Comparison of ENCODE assay signal across 8 cellular contexts in genomic region chr11:65260756-65261590, GRCh38. TPM values are rescaled to one million over a fixed set of nuclear protein-coding genes. Genes with fewer than 3 reads are reported as not detected.
DNase-seq lines count a peak whose midpoint lies in the region; TF ChIP-seq lines count a peak whose summit lies in the region.

No MANE protein-coding gene starts in this region.

- H3K9ac ChIP-seq in OCI-LY1 (ENCODE audit: low read length), result peak overlapping the region; percentile 98
- H3K9ac ChIP-seq in trophoblast cell (ENCODE audit: low read length), result peak overlapping the region; percentile 95

- peak overlapping the region; percentile 96 for H3K4me2 ChIP-seq in OCI-LY1 (ENCODE audit: low read length)
- H3K4me2 ChIP-seq in trophoblast cell (ENCODE audit: low read length), result peak overlapping the region; percentile 87

- peak; percentile 54 for DNase-seq in activated CD8-positive, alpha-beta memory T cell treated with anti-CD3 and anti-CD28 coated beads, Interleukin-2, amount 50 U/mL, for 48 hours
- DNase-seq in activated CD8-positive, alpha-beta memory T cell treated with anti-CD3 and anti-CD28 coated beads for 24 hours, result no peak
- no peak for DNase-seq in epithelial cell of esophagus (ENCODE audit: low read depth)
- DNase-seq in trophoblast cell, result no peak
- DNase-seq in NCI-H774 (lab: John Stamatoyannopoulos, UW), result no peak
- no peak for DNase-seq in GM03348 (ENCODE audit: low spot score)
- no peak for DNase-seq in stimulated activated CD4-positive, alpha-beta T cell treated with anti-CD3 and anti-CD28 coated beads, Interleukin-2, amount 100 ng/mL, for 24 hours

- H2AFZ ChIP-seq in OCI-LY1 (ENCODE audit: low read length) (no peak overlapping the region), trophoblast cell (ENCODE audit: insufficient read depth, low read length, poor library complexity) (peak overlapping the region; percentile 21)

- H2BK5ac ChIP-seq in trophoblast cell (ENCODE audit: low read depth, low read length, poor library complexity), result no peak overlapping the region

- peaks cover 5% of the 10 kb centered on the region; the same call in 1 of the 2 replicates for H3F3A ChIP-seq in OCI-LY1 (ENCODE audit: insufficient read depth, low read length)

- no peaks in the 10 kb centered on the region for H3K27me3 ChIP-seq in OCI-LY1 (ENCODE audit: insufficient read depth, low read length)
- H3K27me3 ChIP-seq in trophoblast cell (ENCODE audit: insufficient read depth, low read length), result no peaks in the 10 kb centered on the region

- H3K36me3 ChIP-seq in OCI-LY1 (ENCODE audit: insufficient read depth, low read length), result peaks cover 16% of the 10 kb centered on the region; the same call in 1 of the 2 replicates
- H3K36me3 ChIP-seq in trophoblast cell (ENCODE audit: control insufficient read depth in 1 of 2, insufficient read depth in 2 of 2, low read length in 2 of 2), result peaks cover 3 to 4% of the 10 kb centered on the region in 2 experiments

- H3K79me1 ChIP-seq in trophoblast cell (ENCODE audit: low read length), result peaks cover 9% of the 10 kb centered on the region

- H4K20me1 ChIP-seq in OCI-LY1 (ENCODE audit: insufficient read depth, low read length), result no peaks in the 10 kb centered on the region

- H3K18ac ChIP-seq in trophoblast cell (ENCODE audit: low read length), result no peak overlapping the region

- H3K79me2 ChIP-seq in OCI-LY1 (ENCODE audit: insufficient read depth, low read length) (peaks cover 27% of the 10 kb centered on the region), trophoblast cell (ENCODE audit: control insufficient read depth, insufficient read depth, low read length, poor library complexity) (peaks cover 8% of the 10 kb centered on the region)

- TF ChIP-seq CTCF in OCI-LY1 (IDR thresholded peaks at IDR 0.05; ENCODE audit: low read length) (no peak), epithelial cell of esophagus (IDR thresholded peaks at IDR 0.05; ENCODE audit: insufficient read depth, low read depth, low read length, missing control alignments) (no peak)

- peak overlapping the region; percentile 20 for H4K12ac ChIP-seq in trophoblast cell (ENCODE audit: low read depth, low read length)

- peak overlapping the region; percentile 48 for H4K91ac ChIP-seq in trophoblast cell (ENCODE audit: low read depth, low read length)

- no peak overlapping the region for H2BK120ac ChIP-seq in trophoblast cell (ENCODE audit: insufficient read depth, low read length, poor library complexity)

- no peaks in the 10 kb centered on the region for H3K9me3 ChIP-seq in OCI-LY1 (ENCODE audit: low read length)
- no peaks in the 10 kb centered on the region for H3K9me3 ChIP-seq in trophoblast cell (ENCODE audit: insufficient read depth, low read depth, low read length)

- no peak overlapping the region for H2BK12ac ChIP-seq in trophoblast cell (ENCODE audit: low read length)

- no CpG with 5 or more reads among the region's 26 CpGs for WGBS in trophoblast cell (ENCODE audit: extremely low coverage, insufficient coverage, insufficient read length)

- peak overlapping the region; percentile 95 for H3K4me3 ChIP-seq in OCI-LY1 (ENCODE audit: low read depth, low read length, poor library complexity, severe bottlenecking)
- peak overlapping the region; percentile 81 for H3K4me3 ChIP-seq in epithelial cell of esophagus (ENCODE audit: low read length)
- H3K4me3 ChIP-seq in trophoblast cell (ENCODE audit: low read depth, low read length), result peak overlapping the region; percentile 81

- peak overlapping the region; percentile 57 for H3K27ac ChIP-seq in OCI-LY1 (ENCODE audit: low read depth, low read length, poor library complexity, severe bottlenecking)
- H3K27ac ChIP-seq in trophoblast cell (ENCODE audit: low read depth, low read length), result no peak overlapping the region

- peak overlapping the region; percentile 64 for H4K8ac ChIP-seq in trophoblast cell (ENCODE audit: low read depth, low read length)

- peak overlapping the region; percentile 9 for H3K14ac ChIP-seq in trophoblast cell (ENCODE audit: low read length)

- no peak overlapping the region for H3K23ac ChIP-seq in trophoblast cell (ENCODE audit: low read length)

- peaks cover 30% of the 10 kb centered on the region for H3K4me1 ChIP-seq in OCI-LY1 (ENCODE audit: insufficient read depth, low read length, severe bottlenecking)
- H3K4me1 ChIP-seq in trophoblast cell (ENCODE audit: control insufficient read depth in 1 of 2, insufficient read depth in 2 of 2, low read length in 2 of 2), result peaks cover 0 to 5% of the 10 kb centered on the region in 2 experiments

- H3K4ac ChIP-seq in trophoblast cell (ENCODE audit: low read depth, low read length), result peak overlapping the region; percentile 1

- H2AK5ac ChIP-seq in trophoblast cell (ENCODE audit: low read length), result peak overlapping the region; percentile 21

- H3K9me2 ChIP-seq in OCI-LY1 (ENCODE audit: low read depth, low read length), result no peaks in the 10 kb centered on the region

RNA-seq across cellular contexts. Expression of gene POLA2, which starts 0.8 kb away (rescaled TPM):
- 12.6 and 13.3 TPM in 2 replicates for polyA plus RNA-seq in trophoblast cell (2013)

RNA-seq across cellular contexts. Expression of gene CDC42EP2, which starts 53.7 kb away (rescaled TPM):
- 7.2 and 7.7 TPM in 2 replicates for polyA plus RNA-seq in trophoblast cell (2013)
